Comparison of ENCODE assay signal across 1 cellular context in genomic region chr6:44649365-44650025, GRCh38.
TF ChIP-seq lines count a peak whose summit lies in the region.

No MANE protein-coding gene starts in this region.

TF ChIP-seq in SK-N-SH, 30 proteins besides CTCF, POLR2A, EP300 and RAD21 (continued from another document):
- no peak for TF ChIP-seq MEF2A (IDR thresholded peaks at IDR 0.05; ENCODE audit: borderline replicate concordance, low read depth)
- TF ChIP-seq NFIC (IDR thresholded peaks at IDR 0.05; ENCODE audit: borderline replicate concordance): 0 out of 2 replicates have a peak, but pooled peaks have one; percentile 11
- TF ChIP-seq MAX (IDR thresholded peaks at IDR 0.05; ENCODE audit: low read depth): no peak
- TF ChIP-seq ZBTB33 (IDR thresholded peaks at IDR 0.05; ENCODE audit: borderline replicate concordance, low read depth): no peak
- no peak for TF ChIP-seq SMC3 (IDR thresholded peaks at IDR 0.05; ENCODE audit: low read depth, low read length)
- TF ChIP-seq POLR2AphosphoS5 (IDR thresholded peaks at IDR 0.05; ENCODE audit: low read depth, low read length): no peak
- no peak for TF ChIP-seq USF2 (IDR thresholded peaks at IDR 0.05; ENCODE audit: borderline replicate concordance, low read depth, low read length)
- 0 out of 2 replicates have a peak, but pooled peaks have one; percentile 18 for TF ChIP-seq FOSL2 (IDR thresholded peaks at IDR 0.05; ENCODE audit: borderline replicate concordance, low read depth)
- TF ChIP-seq EZH2phosphoT487 (IDR thresholded peaks at IDR 0.05; ENCODE audit: borderline replicate concordance, low read depth): no peak
- TF ChIP-seq FOXM1 (IDR thresholded peaks at IDR 0.05; ENCODE audit: low read depth): no peak
- TF ChIP-seq RFX5 (IDR thresholded peaks at IDR 0.05; ENCODE audit: low read length): no peak
